Comparison of ENCODE assay signal across 7 cellular contexts in the genomic region with DNA sequence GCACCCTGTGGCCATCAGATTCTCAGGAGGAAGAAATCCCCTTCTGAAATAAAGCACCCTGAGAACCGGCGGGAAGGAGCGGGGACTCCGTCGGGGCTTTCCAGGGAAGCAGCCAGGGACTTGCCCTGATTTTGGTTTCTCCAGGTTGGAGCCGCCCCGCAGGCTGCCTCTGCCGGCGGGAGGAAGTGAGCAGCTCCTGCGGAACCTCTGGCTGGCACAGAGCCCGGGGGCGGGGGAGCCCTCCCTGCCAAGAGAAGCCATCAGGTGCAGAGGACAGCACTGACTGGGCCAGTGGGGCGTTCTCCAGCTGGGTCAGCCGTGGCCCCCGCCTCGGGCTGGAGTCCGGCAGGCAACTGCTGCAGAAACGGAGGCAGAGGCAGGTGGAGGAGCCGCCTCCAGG. TPM values are rescaled to one million over a fixed set of nuclear protein-coding genes. Genes with fewer than 3 reads are reported as not detected.
DNase-seq lines count a peak whose midpoint lies in the region; ATAC-seq and TF ChIP-seq lines count a peak whose summit lies in the region.
"Not testable (repeated sequence)": the region's sequence is repeated elsewhere in the genome, so short reads cannot be mapped to it uniquely, and the experiment has no call there.

No MANE protein-coding gene starts in this region.

- H2AFZ ChIP-seq in PC-3 (ENCODE audit: low read length): not testable (repeated sequence)

- not testable (repeated sequence) for H3K4me2 ChIP-seq in PC-3 (ENCODE audit: low read length)

- H3K4me3 ChIP-seq in PC-3 (ENCODE audit: low read length); body of pancreas; heart left ventricle: not testable (repeated sequence)

- H3K27me3 ChIP-seq in PC-3 (ENCODE audit: low read length); body of pancreas; heart left ventricle: not testable (repeated sequence)

- H3K9me3 ChIP-seq in PC-3 (ENCODE audit: low read length); body of pancreas; heart left ventricle: not testable (repeated sequence)

- not testable (repeated sequence) for DNase-seq in PC-3; activated CD4-positive, alpha-beta T cell treated with anti-CD3 and anti-CD28 coated beads for 36 hours; body of pancreas; heart left ventricle; left lobe of liver (ENCODE audit: low spot score); naive B cell; sciatic nerve (ENCODE audit: low spot score)

- H3K4me1 Mint-ChIP-seq in activated CD4-positive, alpha-beta T cell treated with anti-CD3 and anti-CD28 coated beads for 36 hours; naive B cell: not testable (repeated sequence)

- no CpG with 5 or more reads among the region's 19 CpGs for WGBS in body of pancreas, 2 donors
- no CpG with 5 or more reads among the region's 19 CpGs for WGBS in heart left ventricle, 4 donors

- not testable (repeated sequence) for H3K27me3 Mint-ChIP-seq in activated CD4-positive, alpha-beta T cell treated with anti-CD3 and anti-CD28 coated beads for 36 hours; naive B cell

- H3K4me1 ChIP-seq in PC-3 (ENCODE audit: insufficient read depth, low read length); body of pancreas; heart left ventricle: not testable (repeated sequence)

- CTCF ChIA-PET in PC-3 (lab: Charles Lee); activated CD4-positive, alpha-beta T cell treated with anti-CD3 and anti-CD28 coated beads for 36 hours (lab: Charles Lee): not testable (repeated sequence)

- not testable (repeated sequence) for H4K20me1 ChIP-seq in PC-3 (ENCODE audit: low read length)

- not testable (repeated sequence) for H3K79me2 ChIP-seq in PC-3 (ENCODE audit: low read length)

- not testable (repeated sequence) for H3K27ac ChIP-seq in PC-3 (ENCODE audit: low read length); body of pancreas; heart left ventricle

- POLR2A ChIA-PET in PC-3 (lab: Charles Lee; ENCODE audit: unreplicated experiment); activated CD4-positive, alpha-beta T cell treated with anti-CD3 and anti-CD28 coated beads for 36 hours (lab: Charles Lee): not testable (repeated sequence)

- H3K36me3 Mint-ChIP-seq in activated CD4-positive, alpha-beta T cell treated with anti-CD3 and anti-CD28 coated beads for 36 hours (ENCODE audit: low read depth); naive B cell: not testable (repeated sequence)

- not testable (repeated sequence) for BruUV-seq in PC-3 (replicated peaks; lab: Mats Ljungman, UMichigan)

- intact Hi-C loops in PC-3 (cut with micrococcal nuclease); activated CD4-positive, alpha-beta T cell treated with anti-CD3 and anti-CD28 coated beads for 36 hours (cut with DNase I, micrococcal nuclease); body of pancreas (cut with DNase I); heart left ventricle (cut with DNase I); sciatic nerve (cut with DNase I): not testable (repeated sequence)

- not testable (repeated sequence) for H3K9me2 ChIP-seq in PC-3 (replicated peaks; ENCODE audit: low read length)

- not testable (repeated sequence) for TF ChIP-seq POLR2A in body of pancreas (IDR thresholded peaks at IDR 0.05); heart left ventricle (IDR thresholded peaks at IDR 0.05)

- H3F3A ChIP-seq in PC-3 (ENCODE audit: low read length, unreplicated experiment): not testable (repeated sequence)

- H3K9ac ChIP-seq in PC-3 (ENCODE audit: low read length): not testable (repeated sequence)

- H3K9me3 Mint-ChIP-seq in activated CD4-positive, alpha-beta T cell treated with anti-CD3 and anti-CD28 coated beads for 36 hours (ENCODE audit: low read depth); naive B cell: not testable (repeated sequence)

- not testable (repeated sequence) for TF ChIP-seq CTCF in PC-3 (conservative IDR thresholded peaks at IDR 0.05; ENCODE audit: low read depth, low read length); body of pancreas (IDR thresholded peaks at IDR 0.05); heart left ventricle (IDR thresholded peaks at IDR 0.05)

- H3K36me3 ChIP-seq in PC-3 (ENCODE audit: low read depth, low read length); body of pancreas (replicated peaks in 1 of 2; ENCODE audit: insufficient read depth in 1 of 2, low read depth in 2 of 2); heart left ventricle: not testable (repeated sequence)

- not testable (repeated sequence) for H3K27ac Mint-ChIP-seq in activated CD4-positive, alpha-beta T cell treated with anti-CD3 and anti-CD28 coated beads for 36 hours; naive B cell

- not testable (repeated sequence) for H3K4me3 Mint-ChIP-seq in activated CD4-positive, alpha-beta T cell treated with anti-CD3 and anti-CD28 coated beads for 36 hours; naive B cell

- ATAC-seq in PC-3 (peak; percentile 92), body of pancreas (peak; percentile 50), heart left ventricle (peak; percentile 37 to 76 (median 63)), left lobe of liver (peak; percentile 56), naive B cell (ENCODE audit: low read depth in 2 of 2) (peak; percentile 13 to 17), sciatic nerve (peak; percentile 79)
- peak; percentile 39 for ATAC-seq in activated CD4-positive, alpha-beta T cell treated with anti-CD3 and anti-CD28 coated beads for 36 hours

RNA-seq across cellular contexts. Expression of a gene that starts 39.3 kb away (rescaled TPM):
- total RNA-seq in PC-3 (2014; rRNA removed) (14.4 and 33.9 TPM in 2 replicates), body of pancreas (1 to 10 TPM; 2.1 to 3.0 TPM), heart left ventricle (100 to 1,000 TPM in 2 of 9 donors, 10 to 100 TPM in 7; 10.2 to 140 (median 14.1) TPM), left lobe of liver (41.2 TPM), sciatic nerve (14.5 TPM)
- total RNA-seq in activated CD4-positive, alpha-beta T cell treated with anti-CD3 and anti-CD28 coated beads for 36 hours: 10 to 100 TPM; 30.3 to 43.2 TPM
- polyA plus RNA-seq in heart left ventricle (100 to 1,000 TPM in 1 of 2 donors, 10 to 100 TPM in 1; 26.5 to 109 TPM), naive B cell (ENCODE audit: low read depth in 6 of 6) (10 to 100 TPM; 11.0 to 64.2 (median 33.9) TPM)

Comparison
In these comparisons a context has a peak if more than half of its experiments do, and no peak if none do; other contexts are left out.
1. ATAC-seq: peak in every context shown above with its lines; median percentile 92 in PC-3; 79 in sciatic nerve; 63 in heart left ventricle; 56 in left lobe of liver; 50 in body of pancreas; 39 in activated CD4-positive, alpha-beta T cell treated with anti-CD3 and anti-CD28 coated beads for 36 hours; 15 in naive B cell.